Comparison of ENCODE assay signal across 16 cellular contexts in genomic region chr1:214466759-214467585, GRCh38.
DNase-seq lines count a peak whose midpoint lies in the region; ATAC-seq, FAIRE-seq and TF ChIP-seq lines count a peak whose summit lies in the region.
"Had no signal": no experiment of that assay in that cellular context is flagged by ENCODE, and none has a peak within 500 bp of the region (broad histone marks: within the 10 kb centered on the region; RNA-seq: fewer than 3 reads in every experiment).

No MANE protein-coding gene starts in this region.

- peaks cover 41% of the 10 kb centered on the region for H3K4me1 ChIP-seq in A549
- peaks cover 0 to 13% (median 3%) of the 10 kb centered on the region in 4 experiments; a peak in 5 of 7 replicates for H3K4me1 ChIP-seq in H1 (replicated peaks in 1 of 4; ENCODE audit: control insufficient read depth in 3 of 4, insufficient read depth in 4 of 4, low read length in 3 of 4)
- H3K4me1 ChIP-seq: Peyer's patch had no signal

- no peak overlapping the region for H3K14ac ChIP-seq in H1 (ENCODE audit: insufficient read length)

- no peak overlapping the region for H2BK15ac ChIP-seq in H1 (ENCODE audit: low read length)

- no peak overlapping the region for H2BK120ac ChIP-seq in H1 (replicated peaks; ENCODE audit: low read depth, low read length)

- no peak overlapping the region for H3K56ac ChIP-seq in H1 (replicated peaks; ENCODE audit: insufficient read length, low read depth, low read length)

- no peak overlapping the region for H2BK20ac ChIP-seq in H1 (ENCODE audit: low read length)

- ATAC-seq in A549 (peak; percentile 40 to 79; a peak in 3 of 6 replicates), HG02885 (IDR thresholded peaks at IDR 0.05; ENCODE audit: poor library complexity, unreplicated experiment) (no peak)
- ATAC-seq: HepG2; natural killer cell treated with Interleukin-12 subunit alpha and Interleukin-12 subunit beta and Interleukin-15 and Interleukin-18, amount 100 ng/mL, for 72 hours had no signal

- no peak overlapping the region for H3K9ac ChIP-seq in H1 (replicated peaks in 1 of 4; ENCODE audit: extremely low read depth in 1 of 4, low read depth in 3 of 4, low read length in 3 of 4)

- TF ChIP-seq CTCF in A549 (IDR thresholded peaks at IDR 0.05) (no peak), H1 (IDR thresholded peaks at IDR 0.05; ENCODE audit: control extremely low read depth in 1 of 3, insufficient read depth in 1 of 3, low read depth in 1 of 3, low read length in 3 of 3) (no peak), nephron progenitor cell (IDR thresholded peaks at IDR 0.05) (no peak)

- TF ChIP-seq RAD21 in A549 (conservative IDR thresholded peaks at IDR 0.05 in 1 of 2, IDR thresholded peaks at IDR 0.05 in 1 of 2), result no peak
- no peak for TF ChIP-seq RAD21 in H1 (IDR thresholded peaks at IDR 0.05 in 1 of 2, conservative IDR thresholded peaks at IDR 0.05 in 1 of 2; ENCODE audit: low read depth in 2 of 2, low read length in 2 of 2)

- no peak for FAIRE-seq in A549 (lab: Jason Lieb, UNC)
- FAIRE-seq in H1 (lab: Jason Lieb, UNC), result no peak
- FAIRE-seq: HepG2, small intestine had no signal

- H3K4me2 ChIP-seq in A549 (peak overlapping the region; percentile 77), H1 (ENCODE audit: insufficient read depth in 1 of 2, low read depth in 2 of 2, low read length in 2 of 2) (no peak overlapping the region)

- CTCF ChIA-PET in A549 (lab: Yijun Ruan, JAX) (interaction anchor here (0.9 kb wide), 1 partner anchor 10 kb away, joined by 3 read pairs; no protein-coding TSS in a partner anchor), H1 (lab: Charles Lee; ENCODE audit: partially characterized antibody) (interaction anchor here (1.0 to 3.3 kb wide), 2 partner anchors 14 to 24 kb away, joined by 3 to 19 read pairs; no protein-coding TSS in a partner anchor)

- H3K23me2 ChIP-seq in H1 (ENCODE audit: low read depth, low read length), result no peaks in the 10 kb centered on the region

- peak overlapping the region; percentile 71 for H3K27ac Mint-ChIP-seq in nephron progenitor cell
- H3K27ac Mint-ChIP-seq: natural killer cell treated with Interleukin-12 subunit alpha and Interleukin-12 subunit beta and Interleukin-15 and Interleukin-18, amount 100 ng/mL, for 72 hours had no signal

- peaks cover 0 to 3% (median 1%) of the 10 kb centered on the region in 4 experiments; a peak in 1 of 8 replicates for H3K36me3 ChIP-seq in H1 (ENCODE audit: control insufficient read depth in 2 of 4, insufficient read depth in 4 of 4, low read length in 3 of 4)
- H3K36me3 ChIP-seq: Peyer's patch had no signal

- H3K79me1 ChIP-seq in H1 (ENCODE audit: low read depth, low read length), result peaks cover 9% of the 10 kb centered on the region; the same call in 1 of the 2 replicates

- H3K4me3 Mint-ChIP-seq in nephron progenitor cell, result no peak overlapping the region
- H3K4me3 Mint-ChIP-seq: natural killer cell treated with Interleukin-12 subunit alpha and Interleukin-12 subunit beta and Interleukin-15 and Interleukin-18, amount 100 ng/mL, for 72 hours had no signal

- no peak overlapping the region for H3K4ac ChIP-seq in H1 (replicated peaks; ENCODE audit: insufficient read length, low read depth, low read length)

- no peak overlapping the region for H4K8ac ChIP-seq in H1 (ENCODE audit: extremely low read depth, insufficient read depth, low read length)

- H2BK5ac ChIP-seq in H1 (ENCODE audit: low read depth, low read length), result no peak overlapping the region

- no peaks in the 10 kb centered on the region for H3K27me3 ChIP-seq in H1 (replicated peaks in 1 of 4; ENCODE audit: control insufficient read depth in 3 of 4, extremely low read depth in 1 of 4, insufficient read depth in 3 of 4, low read length in 3 of 4)
- H3K27me3 ChIP-seq: Peyer's patch had no signal

- H3K4me3 ChIP-seq in A549 (no peak overlapping the region), H1 (ENCODE audit: extremely low read depth in 1 of 4, insufficient read depth in 2 of 4, low read depth in 3 of 4, low read length in 4 of 4) (no peak overlapping the region)
- H3K4me3 ChIP-seq: Peyer's patch had no signal

- POLR2A ChIA-PET in A549 (lab: Yijun Ruan, JAX) (no interaction called here), H1 (lab: Charles Lee; ENCODE audit: partially characterized antibody) (no interaction called here)

- DNase-seq in A549 (ENCODE audit: low read depth in 1 of 2, low spot score in 1 of 2) (peak in 1 of 2 experiments; percentile 62), NCI-H526 treated with DMSO at 0.1 percent for 48 hours (lab: John Stamatoyannopoulos, UW) (peak; percentile 25), H1 (ENCODE audit: low read depth in 1 of 2, low spot score in 2 of 2) (no peak), nephron progenitor cell (no peak), NCI-H345 (lab: John Stamatoyannopoulos, UW) (no peak), DMS53 treated with DMSO at 0.1 percent for 48 hours (lab: John Stamatoyannopoulos, UW; ENCODE audit: unreplicated experiment) (no peak)
- DNase-seq in stimulated activated CD4-positive, alpha-beta T cell treated with anti-CD3 and anti-CD28 coated beads, Interleukin-2, amount 100 ng/mL, for 48 hours, result no peak
- DNase-seq: activated gamma-delta T cell treated with Interleukin-2 at 50 U/mL for 16 hours, NCI-H1417, NCI-H510A, Peyer's patch, small intestine, T1000 had no signal

- WGBS in A549 (ENCODE audit: missing lambda C conversion rate), result 12% methylated on average over 4 of the region's 4 CpGs
- WGBS in H1 (ENCODE audit: extremely low coverage in 1 of 2, insufficient coverage in 1 of 2, insufficient read length in 1 of 2, insufficient replicate concordance in 2 of 2, low coverage in 1 of 2, low lambda C conversion rate in 2 of 2, missing lambda C conversion rate in 1 of 2), 2 experiments, result 81% methylated on average over 4 of the region's 4 CpGs; no CpG with 5 or more reads in 1 of the 2 experiments

- H2BK12ac ChIP-seq in H1 (ENCODE audit: low read depth, low read length), result no peak overlapping the region

- no peak overlapping the region for H2AK5ac ChIP-seq in H1 (ENCODE audit: low read depth, low read length)

- H3K27ac ChIP-seq in A549 (peak overlapping the region; percentile 33; a peak in 5 of 6 replicates), H1 (ENCODE audit: low read depth, low read length) (0 out of 2 replicates have a peak overlapping the region, but pooled peaks have one; percentile 27)

- H3K27me3 Mint-ChIP-seq in nephron progenitor cell (ENCODE audit: low read depth, poor library complexity), result no peaks in the 10 kb centered on the region

- H2AFZ ChIP-seq in H1 (ENCODE audit: low read length), result no peak overlapping the region

- peaks cover 23% of the 10 kb centered on the region for H3K36me3 Mint-ChIP-seq in nephron progenitor cell (ENCODE audit: low read depth)
- H3K36me3 Mint-ChIP-seq: natural killer cell treated with Interleukin-12 subunit alpha and Interleukin-12 subunit beta and Interleukin-15 and Interleukin-18, amount 100 ng/mL, for 72 hours had no signal

- no peaks in the 10 kb centered on the region for H3K9me3 Mint-ChIP-seq in nephron progenitor cell
- H3K9me3 Mint-ChIP-seq: natural killer cell treated with Interleukin-12 subunit alpha and Interleukin-12 subunit beta and Interleukin-15 and Interleukin-18, amount 100 ng/mL, for 72 hours had no signal

- TF ChIP-seq EP300 in A549 (IDR thresholded peaks at IDR 0.05) (no peak), H1 (IDR thresholded peaks at IDR 0.05; ENCODE audit: borderline replicate concordance in 1 of 2, low read depth in 2 of 2, low read length in 2 of 2) (no peak)

- no peaks in the 10 kb centered on the region for H3K9me3 ChIP-seq in A549
- H3K9me3 ChIP-seq in H1 (ENCODE audit: insufficient read depth in 2 of 2, low read depth in 1 of 2, low read length in 1 of 2), result no peaks in the 10 kb centered on the region
- H3K9me3 ChIP-seq: Peyer's patch had no signal

- peaks cover 0 to 70% of the 10 kb centered on the region in 2 experiments; a peak in 2 of 4 replicates for H3K79me2 ChIP-seq in H1 (ENCODE audit: control insufficient read depth in 1 of 2, insufficient read depth in 2 of 2, low read length in 2 of 2)

- no peak overlapping the region for H3K23ac ChIP-seq in H1 (ENCODE audit: insufficient read length)

- no peak overlapping the region for H3K18ac ChIP-seq in H1 (ENCODE audit: extremely low read depth, low read length)

- no peaks in the 10 kb centered on the region for H4K20me1 ChIP-seq in H1 (replicated peaks in 1 of 2; ENCODE audit: control insufficient read depth in 1 of 2, insufficient read depth in 2 of 2, low read length in 2 of 2)

- TF ChIP-seq POLR2A in A549 (IDR thresholded peaks at IDR 0.05; ENCODE audit: low read length) (no peak), H1 (IDR thresholded peaks at IDR 0.05; ENCODE audit: control extremely low read depth in 1 of 2, low read depth in 2 of 2, low read length in 2 of 2) (no peak)

- no peak overlapping the region for H4K91ac ChIP-seq in H1 (replicated peaks; ENCODE audit: insufficient read length, low read length)

- no peak overlapping the region for H4K5ac ChIP-seq in H1 (ENCODE audit: insufficient read length, low read depth, low read length)

- H3K4me1 Mint-ChIP-seq in nephron progenitor cell, result peaks cover 33% of the 10 kb centered on the region

TF ChIP-seq in A549, 52 proteins besides CTCF, POLR2A, EP300 and RAD21 (continues in another document):
- TF ChIP-seq ZC3H11A (IDR thresholded peaks at IDR 0.05) (no peak), GATA3 (IDR thresholded peaks at IDR 0.05; ENCODE audit: borderline replicate concordance) (no peak), EHMT2 (IDR thresholded peaks at IDR 0.05; ENCODE audit: low read depth) (no peak), NFE2L2 (conservative IDR thresholded peaks at IDR 0.05; ENCODE audit: low read length) (no peak), CBX2 (IDR thresholded peaks at IDR 0.05; ENCODE audit: borderline replicate concordance, low read depth) (no peak)

TF ChIP-seq in H1, 55 proteins besides CTCF, POLR2A, EP300 and RAD21:
- TF ChIP-seq YY1 (IDR thresholded peaks at IDR 0.05; ENCODE audit: low read depth, low read length), result no peak
- no peak for TF ChIP-seq GTF2F1 (IDR thresholded peaks at IDR 0.05; ENCODE audit: borderline replicate concordance, low read depth, low read length)
